14 cellular contexts compared by ENCODE assay signal in genomic region chr3:194598771-194599557, GRCh38. TPM values are rescaled to one million over a fixed set of nuclear protein-coding genes. Genes with fewer than 3 reads are reported as not detected.
DNase-seq lines count a peak whose midpoint lies in the region; ATAC-seq and TF ChIP-seq lines count a peak whose summit lies in the region.
"Had no signal": no experiment of that assay in that cellular context is flagged by ENCODE, and none has a peak within 500 bp of the region (broad histone marks: within the 10 kb centered on the region; RNA-seq: fewer than 3 reads in every experiment).

No MANE protein-coding gene starts in this region.

- no peak overlapping the region for H3K9ac ChIP-seq in Karpas-422 (ENCODE audit: low read length)
- H3K9ac ChIP-seq in neural progenitor cell = no peak overlapping the region

- no peaks in the 10 kb centered on the region for H3K27me3 ChIP-seq in Karpas-422 (ENCODE audit: low read length)
- no peaks in the 10 kb centered on the region for H3K27me3 ChIP-seq in neural progenitor cell
- H3K27me3 ChIP-seq in aorta (ENCODE audit: control insufficient read depth in 1 of 2, insufficient read depth in 2 of 2, low read length in 1 of 2) = no peaks in the 10 kb centered on the region

- peak overlapping the region; percentile 8 for H3K4me2 ChIP-seq in Karpas-422 (ENCODE audit: low read depth, low read length, poor library complexity, severe bottlenecking)
- H3K4me2 ChIP-seq in neural progenitor cell = no peak overlapping the region

- H3K4me1 Mint-ChIP-seq in neural progenitor cell = no peaks in the 10 kb centered on the region

- peak overlapping the region; percentile 54 for H3K27ac Mint-ChIP-seq in neural progenitor cell
- no peak overlapping the region for H3K27ac Mint-ChIP-seq in activated naive CD4-positive, alpha-beta T cell treated with anti-CD3 and anti-CD28 coated beads, Interleukin-2, amount 50 U/mL, for 72 hours
- H3K27ac Mint-ChIP-seq: mesothelial cell of epicardium; stimulated activated naive CD8-positive, alpha-beta T cell treated with anti-CD3 and anti-CD28 coated beads, Interleukin-15, Interleukin-2, amounts not matched to agents 100 ng/mL and 50 ng/mL, for 24 hours; T-helper 1 cell treated with Interleukin-12 subunit alpha and Interleukin-12 subunit beta and Interleukin-4 antibody, amounts not matched to agents 30 μg/mL and 1 μg/mL, for 36 hours had no signal

- H3K36me3 Mint-ChIP-seq in neural progenitor cell = peaks cover 10% of the 10 kb centered on the region
- H3K36me3 Mint-ChIP-seq in activated naive CD4-positive, alpha-beta T cell treated with anti-CD3 and anti-CD28 coated beads, Interleukin-2, amount 50 U/mL, for 72 hours = no peaks in the 10 kb centered on the region

- no peaks in the 10 kb centered on the region for H3K9me3 Mint-ChIP-seq in neural progenitor cell
- H3K9me3 Mint-ChIP-seq in activated naive CD4-positive, alpha-beta T cell treated with anti-CD3 and anti-CD28 coated beads, Interleukin-2, amount 50 U/mL, for 72 hours = no peaks in the 10 kb centered on the region
- H3K9me3 Mint-ChIP-seq: mesothelial cell of epicardium; stimulated activated naive CD8-positive, alpha-beta T cell treated with anti-CD3 and anti-CD28 coated beads, Interleukin-15, Interleukin-2, amounts not matched to agents 100 ng/mL and 50 ng/mL, for 24 hours; T-helper 1 cell treated with Interleukin-12 subunit alpha and Interleukin-12 subunit beta and Interleukin-4 antibody, amounts not matched to agents 30 μg/mL and 1 μg/mL, for 36 hours had no signal

- H3K4me1 ChIP-seq in Karpas-422 (ENCODE audit: low read length) (peaks cover 19% of the 10 kb centered on the region), neural progenitor cell (no peaks in the 10 kb centered on the region), aorta (ENCODE audit: control insufficient read depth in 1 of 2, insufficient read depth in 2 of 2, low read length in 2 of 2) (no peaks in the 10 kb centered on the region)
- H3K4me1 ChIP-seq: Caco-2 had no signal

- H3K4me3 Mint-ChIP-seq in neural progenitor cell = no peak overlapping the region
- H3K4me3 Mint-ChIP-seq: mesothelial cell of epicardium; stimulated activated naive CD8-positive, alpha-beta T cell treated with anti-CD3 and anti-CD28 coated beads, Interleukin-15, Interleukin-2, amounts not matched to agents 100 ng/mL and 50 ng/mL, for 24 hours; T-helper 1 cell treated with Interleukin-12 subunit alpha and Interleukin-12 subunit beta and Interleukin-4 antibody, amounts not matched to agents 30 μg/mL and 1 μg/mL, for 36 hours had no signal

- no peaks in the 10 kb centered on the region for H3K9me2 ChIP-seq in Karpas-422 (replicated peaks; ENCODE audit: insufficient read depth, low read length)

- no peak for ATAC-seq in activated naive CD4-positive, alpha-beta T cell treated with anti-CD3 and anti-CD28 coated beads, Interleukin-2, amount 50 U/mL, for 72 hours
- no peak for ATAC-seq in aorta (ENCODE audit: low FRiP score)
- ATAC-seq in GM18907 (IDR thresholded peaks at IDR 0.05; ENCODE audit: unreplicated experiment) = no peak
- ATAC-seq in GM21515 (IDR thresholded peaks at IDR 0.05; ENCODE audit: unreplicated experiment) = no peak

- H2AFZ ChIP-seq in Karpas-422 (ENCODE audit: low read length) (no peak overlapping the region), neural progenitor cell (replicated peaks) (no peak overlapping the region)

- H3F3A ChIP-seq in neural progenitor cell (ENCODE audit: low read depth) = no peaks in the 10 kb centered on the region

- intact Hi-C loops in aorta (cut with DNase I) = no loop called here

- H3K27me3 Mint-ChIP-seq in neural progenitor cell (ENCODE audit: insufficient read depth, low read depth) = peaks cover 5% of the 10 kb centered on the region
- H3K27me3 Mint-ChIP-seq: stimulated activated naive CD8-positive, alpha-beta T cell treated with anti-CD3 and anti-CD28 coated beads, Interleukin-15, Interleukin-2, amounts not matched to agents 100 ng/mL and 50 ng/mL, for 24 hours had no signal

- 0 out of 2 replicates have a peak overlapping the region, but pooled peaks have one; percentile 7 for H3K27ac ChIP-seq in Karpas-422 (ENCODE audit: low read length)
- H3K27ac ChIP-seq in neural progenitor cell = no peak overlapping the region
- no peak overlapping the region for H3K27ac ChIP-seq in aorta (ENCODE audit: low read depth in 1 of 2, low read length in 2 of 2)

- H3K36me3 ChIP-seq in Karpas-422 (ENCODE audit: insufficient read depth, low read length) = peaks cover 2% of the 10 kb centered on the region; the same call in 1 of the 2 replicates
- H3K36me3 ChIP-seq in neural progenitor cell = no peaks in the 10 kb centered on the region
- H3K36me3 ChIP-seq in aorta (ENCODE audit: control insufficient read depth in 1 of 2, insufficient read depth in 2 of 2, low read length in 1 of 2) = no peaks in the 10 kb centered on the region

- H3K4me3 ChIP-seq in AG10803 (ENCODE audit: low read length) (no peak overlapping the region), Karpas-422 (ENCODE audit: low read length) (no peak overlapping the region), choroid plexus epithelial cell (ENCODE audit: low read depth, low read length) (no peak overlapping the region), neural progenitor cell (no peak overlapping the region), aorta (ENCODE audit: low read length in 2 of 2) (no peak overlapping the region)

- H3K9me3 ChIP-seq in Karpas-422 (ENCODE audit: low read length) = no peaks in the 10 kb centered on the region
- H3K9me3 ChIP-seq in neural progenitor cell (ENCODE audit: low read depth) = no peaks in the 10 kb centered on the region
- H3K9me3 ChIP-seq in aorta (ENCODE audit: control insufficient read depth, low read length) = no peaks in the 10 kb centered on the region
- H3K9me3 ChIP-seq: Caco-2 had no signal

- 85 to 88% methylated on average over 25 of the region's 25 CpGs for WGBS in aorta, 2 donors

- H3K79me2 ChIP-seq in Karpas-422 (ENCODE audit: low read length) = 0 out of 2 replicates have a peak, but pooled peaks cover 3% of the 10 kb centered on the region
- no peaks in the 10 kb centered on the region for H3K79me2 ChIP-seq in neural progenitor cell (ENCODE audit: low read depth)

- TF ChIP-seq CTCF in AG10803 (conservative IDR thresholded peaks at IDR 0.05; ENCODE audit: low read length) (no peak), choroid plexus epithelial cell (conservative IDR thresholded peaks at IDR 0.05; ENCODE audit: low read depth, low read length) (no peak), neural progenitor cell (IDR thresholded peaks at IDR 0.05) (no peak)

- DNase-seq in AG10803 (ENCODE audit: low read depth) (peak; percentile 91), Karpas-422 (peak; percentile 71), choroid plexus epithelial cell (ENCODE audit: low read depth) (peak; percentile 95), neural progenitor cell (ENCODE audit: low spot score) (no peak), aorta (no peak)
- DNase-seq in activated naive CD4-positive, alpha-beta T cell treated with anti-CD3 and anti-CD28 coated beads, Interleukin-2, amount 50 U/mL, for 72 hours (ENCODE audit: low spot score in 2 of 2) = no peak
- DNase-seq: activated CD4-positive, alpha-beta T cell treated with anti-CD3 and anti-CD28 coated beads, Interleukin-2, amount 50 U/mL, for 48 hours; Caco-2; NCI-H2227 treated with DMSO at 0.1 percent for 48 hours had no signal

- no peaks in the 10 kb centered on the region for H4K20me1 ChIP-seq in Karpas-422 (ENCODE audit: insufficient read depth, low read depth, low read length)
- H4K20me1 ChIP-seq in neural progenitor cell (ENCODE audit: low read depth) = no peaks in the 10 kb centered on the region

RNA-seq across cellular contexts. Expression of gene TMEM44, which starts 34.3 kb away (rescaled TPM):
- 10.9 and 36.9 TPM in 2 replicates for total RNA-seq in Karpas-422 (2014; rRNA removed; shearing (Covaris generic); ENCODE audit: low replicate concordance)
- total RNA-seq in neural progenitor cell (ENCODE audit: low replicate concordance) (10.4 and 25.7 TPM in 2 replicates), aorta (10 to 100 TPM; 12.1 to 31.5 TPM)
- 10 to 100 TPM in 1 of 2 donors, 1 to 10 TPM in 1; 1.6 to 10.7 TPM for total RNA-seq in activated naive CD4-positive, alpha-beta T cell treated with anti-CD3 and anti-CD28 coated beads, Interleukin-2, amount 50 U/mL, for 72 hours
- polyA plus RNA-seq in aorta = 10 to 100 TPM in 1 of 2 donors, 1 to 10 TPM in 1; 7.0 to 10.9 TPM

Comparison
In these comparisons a context has a peak if more than half of its experiments do, and no peak if none do; other contexts are left out.
1. DNase-seq: peak in AG10803 (single experiment), Karpas-422 (single experiment) and choroid plexus epithelial cell (single experiment); none in neural progenitor cell (single experiment), activated naive CD4-positive, alpha-beta T cell treated with anti-CD3 and anti-CD28 coated beads, Interleukin-2, amount 50 U/mL, for 72 hours (0 of 2) and aorta (0 of 2).